Comparison of ENCODE assay signal across 8 cellular contexts in the genomic region with DNA sequence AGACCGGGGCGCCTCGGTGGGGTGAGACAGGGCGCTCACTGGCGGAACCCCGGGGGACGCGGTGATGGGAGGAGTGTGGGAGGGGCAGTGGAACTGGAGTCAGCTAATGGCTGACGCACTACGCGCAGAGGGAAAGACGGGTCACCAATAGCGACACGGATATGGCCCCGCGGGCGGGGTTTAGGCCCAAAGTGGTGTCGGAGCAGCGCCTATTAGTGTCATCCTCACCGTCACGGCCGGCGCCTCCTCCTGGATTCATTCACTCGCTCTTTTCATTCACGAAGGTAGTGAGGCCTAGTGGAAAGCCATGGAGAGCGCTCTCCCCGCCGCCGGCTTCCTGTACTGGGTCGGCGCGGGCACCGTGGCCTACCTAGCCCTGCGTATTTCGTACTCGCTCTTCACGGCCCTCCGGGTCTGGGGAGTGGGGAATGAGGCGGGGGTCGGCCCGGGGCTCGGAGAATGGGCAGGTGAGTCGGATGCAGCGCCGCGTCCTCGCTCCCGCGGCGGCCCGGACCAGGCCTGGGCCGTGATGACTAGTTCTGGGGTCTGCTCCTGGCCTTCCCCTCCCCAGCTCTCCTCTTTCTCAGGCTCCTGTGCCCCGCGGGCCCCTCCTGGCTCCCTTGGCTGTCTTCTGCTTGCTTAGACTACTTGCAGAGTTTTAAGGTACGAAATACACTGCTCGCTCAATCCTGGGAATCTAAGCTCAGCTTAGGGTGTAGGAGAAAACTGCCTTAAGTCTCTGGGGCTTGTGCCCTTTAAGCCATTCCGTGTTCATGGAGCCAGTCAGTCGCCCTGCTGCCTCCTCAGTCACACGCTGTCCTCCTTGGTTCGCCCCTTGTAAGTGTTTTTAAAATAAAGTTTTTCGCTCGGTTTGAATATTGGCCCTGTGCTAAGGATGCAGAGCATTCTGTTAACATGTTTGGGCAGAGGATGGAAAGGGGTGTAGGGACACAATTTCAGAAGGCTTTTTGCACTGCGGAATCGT. TPM values are rescaled to one million over a fixed set of nuclear protein-coding genes. Genes with fewer than 3 reads are reported as not detected.
DNase-seq lines count a peak whose midpoint lies in the region; ATAC-seq, FAIRE-seq and TF ChIP-seq lines count a peak whose summit lies in the region.

A gene (plus strand): TSS at position 218 of the 985 bp plus-strand sequence. CDS start 90 bp downstream, at position 308.

- H3K36me3 ChIP-seq in OCI-LY3 (replicated peaks; ENCODE audit: low read depth, low read length): peaks cover 33% of the 10 kb centered on the region
- peaks cover 27% of the 10 kb centered on the region for H3K36me3 ChIP-seq in mesodermal cell (ENCODE audit: control insufficient read depth, insufficient read depth, low read length)

- TF ChIP-seq CTCF in D721Med (IDR thresholded peaks at IDR 0.05; ENCODE audit: insufficient read depth, missing control alignments) (no peak), OCI-LY3 (IDR thresholded peaks at IDR 0.05; ENCODE audit: low read depth, low read length) (no peak)

- H3K9me3 ChIP-seq in OCI-LY3 (ENCODE audit: insufficient read depth, low read length) (no peaks in the 10 kb centered on the region), mesodermal cell (ENCODE audit: control insufficient read depth, low read length) (no peaks in the 10 kb centered on the region)

- H3K4me3 ChIP-seq in OCI-LY3 (ENCODE audit: low read length): peak within 1 kb of the TSS; percentile 87
- H3K4me3 ChIP-seq in mesodermal cell (ENCODE audit: extremely low read depth, insufficient read depth, low read length, poor library complexity, severe bottlenecking): peak within 1 kb of the TSS; percentile 72

- FAIRE-seq in D721Med (lab: Jason Lieb, UNC) (no peak), endometrium (lab: Jason Lieb, UNC) (peak; percentile 99)

- 1% methylated on average over 23 to 46 of the region's 64 CpGs for WGBS in mesodermal cell (ENCODE audit: insufficient coverage in 2 of 2), 2 experiments

- peaks cover 32% of the 10 kb centered on the region for H4K20me1 ChIP-seq in OCI-LY3 (ENCODE audit: insufficient read depth, low read length)

- no peaks in the 10 kb centered on the region for H3K27me3 ChIP-seq in OCI-LY3 (ENCODE audit: low read depth, low read length)

- H3K4me2 ChIP-seq in OCI-LY3 (ENCODE audit: low read length): peak within 1 kb of the TSS; percentile 84

- H3K9ac ChIP-seq in OCI-LY3 (ENCODE audit: low read length): peak within 1 kb of the TSS; percentile 85

- 0 out of 2 replicates have a peak within 1 kb of the TSS, but pooled peaks have one; percentile 1 for H2AFZ ChIP-seq in OCI-LY3 (ENCODE audit: low read depth, low read length)

- ATAC-seq in GM21515 (IDR thresholded peaks at IDR 0.05; ENCODE audit: unreplicated experiment): peak; percentile 97

- peaks cover 52% of the 10 kb centered on the region for H3K79me2 ChIP-seq in OCI-LY3 (ENCODE audit: low read length)

- peak; percentile 72 for DNase-seq in D721Med (ENCODE audit: insufficient read length, low spot score)
- peak; percentile 95 for DNase-seq in HuH-7 (ENCODE audit: low spot score)
- DNase-seq in activated CD8-positive, alpha-beta memory T cell treated with anti-CD3 and anti-CD28 coated beads, Interleukin-2, amount 50 U/mL, for 48 hours: peak; percentile 98
- DNase-seq in stimulated activated CD8-positive, alpha-beta memory T cell treated with anti-CD3 and anti-CD28 coated beads, Interleukin-15, amount 100 ng/mL, for 4 hours (ENCODE audit: low read depth in 2 of 2): peak; percentile 98 to 100

- H3K27ac ChIP-seq in OCI-LY3 (ENCODE audit: low read length) (peak within 1 kb of the TSS; percentile 86), mesodermal cell (ENCODE audit: low read depth, low read length, severe bottlenecking) (peak within 1 kb of the TSS; percentile 95)

- H3K4me1 ChIP-seq in OCI-LY3 (ENCODE audit: low read length) (peaks cover 14% of the 10 kb centered on the region), mesodermal cell (ENCODE audit: control insufficient read depth, insufficient read depth, low read length, poor library complexity, severe bottlenecking) (peaks cover 16% of the 10 kb centered on the region)

RNA-seq across cellular contexts. Expression of the gene that starts here (rescaled TPM):
- 147 TPM for polyA plus RNA-seq in mesodermal cell (2013, experiment 1 of 2)
- 147 TPM for polyA plus RNA-seq in mesodermal cell (2013, experiment 2 of 2)

Comparison
In these comparisons a context has a peak if more than half of its experiments do, and no peak if none do; other contexts are left out.
1. Peak in every context shown above with its lines: DNase-seq, ATAC-seq, H3K4me3 ChIP-seq and H3K27ac ChIP-seq.